ENCODE assay signal across 1 cellular context in genomic region chr6:170471458-170471857, GRCh38.
TF ChIP-seq lines count a peak whose summit lies in the region.

No MANE protein-coding gene starts in this region.

TF ChIP-seq in HepG2, 621 proteins besides CTCF, POLR2A, EP300 and RAD21 (continued from another document):
- TF ChIP-seq, protein P1, sequence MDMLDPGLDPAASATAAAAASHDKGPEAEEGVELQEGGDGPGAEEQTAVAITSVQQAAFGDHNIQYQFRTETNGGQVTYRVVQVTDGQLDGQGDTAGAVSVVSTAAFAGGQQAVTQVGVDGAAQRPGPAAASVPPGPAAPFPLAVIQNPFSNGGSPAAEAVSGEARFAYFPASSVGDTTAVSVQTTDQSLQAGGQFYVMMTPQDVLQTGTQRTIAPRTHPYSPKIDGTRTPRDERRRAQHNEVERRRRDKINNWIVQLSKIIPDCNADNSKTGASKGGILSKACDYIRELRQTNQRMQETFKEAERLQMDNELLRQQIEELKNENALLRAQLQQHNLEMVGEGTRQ (IDR thresholded peaks at IDR 0.05; ENCODE audit: low read depth, low read length): peak; percentile 32; the same call in 1 of the 2 replicates
- TF ChIP-seq, protein P1 (CRISPR knock-in tag; IDR thresholded peaks at IDR 0.05; ENCODE audit: borderline replicate concordance): no peak
